Comparison of ENCODE assay signal across 2 cellular contexts in genomic region chr1:236550961-236551851, GRCh38.
TF ChIP-seq lines count a peak whose summit lies in the region.

No MANE protein-coding gene starts in this region.

TF ChIP-seq in HepG2, 621 proteins besides CTCF, POLR2A, EP300 and RAD21:
- TF ChIP-seq ZSCAN31 (CRISPR knock-in tag; IDR thresholded peaks at IDR 0.05; ENCODE audit: low read depth) (no peak), RBFOX2 (IDR thresholded peaks at IDR 0.05; ENCODE audit: low read depth, low read length) (0 out of 2 replicates have a peak, but pooled peaks have one; percentile 27), ZNF597 (CRISPR knock-in tag; IDR thresholded peaks at IDR 0.05) (no peak), ZNF335 (CRISPR knock-in tag; IDR thresholded peaks at IDR 0.05) (no peak), ZNF430 (CRISPR knock-in tag; IDR thresholded peaks at IDR 0.05) (no peak)

TF ChIP-seq in K562, 482 proteins besides CTCF, POLR2A, EP300 and RAD21 (continues in another document):
- TF ChIP-seq POLR2AphosphoS2 (IDR thresholded peaks at IDR 0.05; ENCODE audit: low read length), result 0 out of 2 replicates have a peak, but pooled peaks have one; percentile 14
- no peak for TF ChIP-seq ZNF212 (CRISPR knock-in tag; IDR thresholded peaks at IDR 0.05)
- TF ChIP-seq CTBP1 (IDR thresholded peaks at IDR 0.05; ENCODE audit: borderline replicate concordance), result peak; percentile 41; the same call in 1 of the 2 replicates
- TF ChIP-seq ATF7 (IDR thresholded peaks at IDR 0.05), result peak; percentile 32; the same call in 1 of the 2 replicates
- no peak for TF ChIP-seq HMG20B (CRISPR knock-in tag; IDR thresholded peaks at IDR 0.05)
- TF ChIP-seq MEF2D (tag; conservative IDR thresholded peaks at IDR 0.05; ENCODE audit: low read depth), result peak; percentile 61; the same call in 1 of the 2 replicates
- TF ChIP-seq GABPA (tag; conservative IDR thresholded peaks at IDR 0.05; ENCODE audit: low read depth), result 0 out of 2 replicates have a peak, but pooled peaks have one; percentile 34
- peak; percentile 61; the same call in 1 of the 2 replicates for TF ChIP-seq TEAD4 (IDR thresholded peaks at IDR 0.05; ENCODE audit: low read length)
- no peak for TF ChIP-seq TEAD4 (CRISPR knock-in tag; IDR thresholded peaks at IDR 0.05; ENCODE audit: borderline replicate concordance)
- no peak for TF ChIP-seq PBX2 (CRISPR knock-in tag; IDR thresholded peaks at IDR 0.05; ENCODE audit: low read depth)
- 0 out of 2 replicates have a peak, but pooled peaks have one; percentile 19 for TF ChIP-seq PBX2 (tag; conservative IDR thresholded peaks at IDR 0.05; ENCODE audit: low read depth)
- TF ChIP-seq PKNOX1 (IDR thresholded peaks at IDR 0.05), result peak; percentile 73
- TF ChIP-seq SMARCA4 (IDR thresholded peaks at IDR 0.05), result peak; percentile 26; the same call in 1 of the 2 replicates
- no peak for TF ChIP-seq DDX20 (tag; IDR thresholded peaks at IDR 0.05; ENCODE audit: low read depth)
- TF ChIP-seq ZBTB7A (IDR thresholded peaks at IDR 0.05; ENCODE audit: borderline replicate concordance, control insufficient read depth, low read depth, low read length), result no peak
- TF ChIP-seq FOSL1 (tag; conservative IDR thresholded peaks at IDR 0.05), result peak; percentile 82
- no peak for TF ChIP-seq BHLHE40 (IDR thresholded peaks at IDR 0.05; ENCODE audit: low read length)
- no peak for TF ChIP-seq COPS2 (conservative IDR thresholded peaks at IDR 0.05)
- no peak for TF ChIP-seq ZBTB26 (CRISPR knock-in tag; IDR thresholded peaks at IDR 0.05)
- no peak for TF ChIP-seq SIN3B (IDR thresholded peaks at IDR 0.05; ENCODE audit: low read depth)
- TF ChIP-seq, protein P1, sequence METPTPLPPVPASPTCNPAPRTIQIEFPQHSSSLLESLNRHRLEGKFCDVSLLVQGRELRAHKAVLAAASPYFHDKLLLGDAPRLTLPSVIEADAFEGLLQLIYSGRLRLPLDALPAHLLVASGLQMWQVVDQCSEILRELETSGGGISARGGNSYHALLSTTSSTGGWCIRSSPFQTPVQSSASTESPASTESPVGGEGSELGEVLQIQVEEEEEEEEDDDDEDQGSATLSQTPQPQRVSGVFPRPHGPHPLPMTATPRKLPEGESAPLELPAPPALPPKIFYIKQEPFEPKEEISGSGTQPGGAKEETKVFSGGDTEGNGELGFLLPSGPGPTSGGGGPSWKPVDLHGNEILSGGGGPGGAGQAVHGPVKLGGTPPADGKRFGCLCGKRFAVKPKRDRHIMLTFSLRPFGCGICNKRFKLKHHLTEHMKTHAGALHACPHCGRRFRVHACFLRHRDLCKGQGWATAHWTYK (CRISPR knock-in tag; IDR thresholded peaks at IDR 0.05), result peak; percentile 19; the same call in 1 of the 2 replicates
- peak; percentile 41; the same call in 1 of the 2 replicates for TF ChIP-seq ETV1 (tag; conservative IDR thresholded peaks at IDR 0.05; ENCODE audit: low read depth)
- no peak for TF ChIP-seq MECOM (CRISPR knock-in tag; IDR thresholded peaks at IDR 0.05)
- TF ChIP-seq E2F6 (IDR thresholded peaks at IDR 0.05; ENCODE audit: borderline replicate concordance in 1 of 2, extremely low read depth in 1 of 2, insufficient read depth in 1 of 2, insufficient read length in 1 of 2, low read depth in 1 of 2, low read length in 1 of 2, poor library complexity in 1 of 2, severe bottlenecking in 1 of 2), result no peak
- no peak for TF ChIP-seq TAF1 (IDR thresholded peaks at IDR 0.05; ENCODE audit: control insufficient read depth, extremely low read depth, insufficient read depth, low read length, severe bottlenecking)
- 0 out of 2 replicates have a peak, but pooled peaks have one; percentile 2 for TF ChIP-seq ZNF354B (CRISPR knock-in tag; IDR thresholded peaks at IDR 0.05)
- TF ChIP-seq NELFE (IDR thresholded peaks at IDR 0.05; ENCODE audit: insufficient read depth, insufficient read length), result no peak
- TF ChIP-seq NR4A1 (CRISPR knock-in tag; IDR thresholded peaks at IDR 0.05), result no peak
- 0 out of 2 replicates have a peak, but pooled peaks have one; percentile 42 for TF ChIP-seq NR4A1 (tag; IDR thresholded peaks at IDR 0.05)
- no peak for TF ChIP-seq ZNF707 (CRISPR knock-in tag; conservative IDR thresholded peaks at IDR 0.05)
- TF ChIP-seq, protein P2, sequence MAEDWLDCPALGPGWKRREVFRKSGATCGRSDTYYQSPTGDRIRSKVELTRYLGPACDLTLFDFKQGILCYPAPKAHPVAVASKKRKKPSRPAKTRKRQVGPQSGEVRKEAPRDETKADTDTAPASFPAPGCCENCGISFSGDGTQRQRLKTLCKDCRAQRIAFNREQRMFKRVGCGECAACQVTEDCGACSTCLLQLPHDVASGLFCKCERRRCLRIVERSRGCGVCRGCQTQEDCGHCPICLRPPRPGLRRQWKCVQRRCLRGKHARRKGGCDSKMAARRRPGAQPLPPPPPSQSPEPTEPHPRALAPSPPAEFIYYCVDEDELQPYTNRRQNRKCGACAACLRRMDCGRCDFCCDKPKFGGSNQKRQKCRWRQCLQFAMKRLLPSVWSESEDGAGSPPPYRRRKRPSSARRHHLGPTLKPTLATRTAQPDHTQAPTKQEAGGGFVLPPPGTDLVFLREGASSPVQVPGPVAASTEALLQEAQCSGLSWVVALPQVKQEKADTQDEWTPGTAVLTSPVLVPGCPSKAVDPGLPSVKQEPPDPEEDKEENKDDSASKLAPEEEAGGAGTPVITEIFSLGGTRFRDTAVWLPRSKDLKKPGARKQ (CRISPR knock-in tag; IDR thresholded peaks at IDR 0.05), result peak; percentile 96
- no peak for TF ChIP-seq SP2 (IDR thresholded peaks at IDR 0.05; ENCODE audit: extremely low read depth, low read depth, low read length, poor library complexity, severe bottlenecking)
- no peak for TF ChIP-seq SIRT6 (IDR thresholded peaks at IDR 0.05; ENCODE audit: low read depth, low read length)
- TF ChIP-seq CEBPG (CRISPR knock-in tag; IDR thresholded peaks at IDR 0.05), result no peak
- TF ChIP-seq CEBPG (tag; conservative IDR thresholded peaks at IDR 0.05 in 1 of 2, IDR thresholded peaks at IDR 0.05 in 1 of 2), result no peak
- TF ChIP-seq, protein P3, sequence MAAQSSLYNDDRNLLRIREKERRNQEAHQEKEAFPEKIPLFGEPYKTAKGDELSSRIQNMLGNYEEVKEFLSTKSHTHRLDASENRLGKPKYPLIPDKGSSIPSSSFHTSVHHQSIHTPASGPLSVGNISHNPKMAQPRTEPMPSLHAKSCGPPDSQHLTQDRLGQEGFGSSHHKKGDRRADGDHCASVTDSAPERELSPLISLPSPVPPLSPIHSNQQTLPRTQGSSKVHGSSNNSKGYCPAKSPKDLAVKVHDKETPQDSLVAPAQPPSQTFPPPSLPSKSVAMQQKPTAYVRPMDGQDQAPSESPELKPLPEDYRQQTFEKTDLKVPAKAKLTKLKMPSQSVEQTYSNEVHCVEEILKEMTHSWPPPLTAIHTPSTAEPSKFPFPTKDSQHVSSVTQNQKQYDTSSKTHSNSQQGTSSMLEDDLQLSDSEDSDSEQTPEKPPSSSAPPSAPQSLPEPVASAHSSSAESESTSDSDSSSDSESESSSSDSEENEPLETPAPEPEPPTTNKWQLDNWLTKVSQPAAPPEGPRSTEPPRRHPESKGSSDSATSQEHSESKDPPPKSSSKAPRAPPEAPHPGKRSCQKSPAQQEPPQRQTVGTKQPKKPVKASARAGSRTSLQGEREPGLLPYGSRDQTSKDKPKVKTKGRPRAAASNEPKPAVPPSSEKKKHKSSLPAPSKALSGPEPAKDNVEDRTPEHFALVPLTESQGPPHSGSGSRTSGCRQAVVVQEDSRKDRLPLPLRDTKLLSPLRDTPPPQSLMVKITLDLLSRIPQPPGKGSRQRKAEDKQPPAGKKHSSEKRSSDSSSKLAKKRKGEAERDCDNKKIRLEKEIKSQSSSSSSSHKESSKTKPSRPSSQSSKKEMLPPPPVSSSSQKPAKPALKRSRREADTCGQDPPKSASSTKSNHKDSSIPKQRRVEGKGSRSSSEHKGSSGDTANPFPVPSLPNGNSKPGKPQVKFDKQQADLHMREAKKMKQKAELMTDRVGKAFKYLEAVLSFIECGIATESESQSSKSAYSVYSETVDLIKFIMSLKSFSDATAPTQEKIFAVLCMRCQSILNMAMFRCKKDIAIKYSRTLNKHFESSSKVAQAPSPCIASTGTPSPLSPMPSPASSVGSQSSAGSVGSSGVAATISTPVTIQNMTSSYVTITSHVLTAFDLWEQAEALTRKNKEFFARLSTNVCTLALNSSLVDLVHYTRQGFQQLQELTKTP (IDR thresholded peaks at IDR 0.05; ENCODE audit: low read depth in 1 of 2, partially characterized antibody in 2 of 2), result peak in 1 of 2 experiments; percentile 60
- no peak for TF ChIP-seq SNAPC5 (CRISPR knock-in tag; IDR thresholded peaks at IDR 0.05)
- no peak for TF ChIP-seq ZNF436 (CRISPR knock-in tag; IDR thresholded peaks at IDR 0.05)
- TF ChIP-seq, protein P4, sequence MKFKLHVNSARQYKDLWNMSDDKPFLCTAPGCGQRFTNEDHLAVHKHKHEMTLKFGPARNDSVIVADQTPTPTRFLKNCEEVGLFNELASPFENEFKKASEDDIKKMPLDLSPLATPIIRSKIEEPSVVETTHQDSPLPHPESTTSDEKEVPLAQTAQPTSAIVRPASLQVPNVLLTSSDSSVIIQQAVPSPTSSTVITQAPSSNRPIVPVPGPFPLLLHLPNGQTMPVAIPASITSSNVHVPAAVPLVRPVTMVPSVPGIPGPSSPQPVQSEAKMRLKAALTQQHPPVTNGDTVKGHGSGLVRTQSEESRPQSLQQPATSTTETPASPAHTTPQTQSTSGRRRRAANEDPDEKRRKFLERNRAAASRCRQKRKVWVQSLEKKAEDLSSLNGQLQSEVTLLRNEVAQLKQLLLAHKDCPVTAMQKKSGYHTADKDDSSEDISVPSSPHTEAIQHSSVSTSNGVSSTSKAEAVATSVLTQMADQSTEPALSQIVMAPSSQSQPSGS (CRISPR knock-in tag; IDR thresholded peaks at IDR 0.05), result no peak
- no peak for TF ChIP-seq RBM39 (optimal IDR thresholded peaks at IDR 0.05; ENCODE audit: low read depth, low read length)
- TF ChIP-seq DPF2 (IDR thresholded peaks at IDR 0.05), result peak; percentile 31; the same call in 1 of the 2 replicates
- peak; percentile 69; the same call in 1 of the 2 replicates for TF ChIP-seq ESRRA (IDR thresholded peaks at IDR 0.05; ENCODE audit: borderline replicate concordance, low read depth)
- TF ChIP-seq ZNF3 (CRISPR knock-in tag; IDR thresholded peaks at IDR 0.05), result 0 out of 2 replicates have a peak, but pooled peaks have one; percentile 54
